ENCODE assay signal across 8 cellular contexts in the genomic region with DNA sequence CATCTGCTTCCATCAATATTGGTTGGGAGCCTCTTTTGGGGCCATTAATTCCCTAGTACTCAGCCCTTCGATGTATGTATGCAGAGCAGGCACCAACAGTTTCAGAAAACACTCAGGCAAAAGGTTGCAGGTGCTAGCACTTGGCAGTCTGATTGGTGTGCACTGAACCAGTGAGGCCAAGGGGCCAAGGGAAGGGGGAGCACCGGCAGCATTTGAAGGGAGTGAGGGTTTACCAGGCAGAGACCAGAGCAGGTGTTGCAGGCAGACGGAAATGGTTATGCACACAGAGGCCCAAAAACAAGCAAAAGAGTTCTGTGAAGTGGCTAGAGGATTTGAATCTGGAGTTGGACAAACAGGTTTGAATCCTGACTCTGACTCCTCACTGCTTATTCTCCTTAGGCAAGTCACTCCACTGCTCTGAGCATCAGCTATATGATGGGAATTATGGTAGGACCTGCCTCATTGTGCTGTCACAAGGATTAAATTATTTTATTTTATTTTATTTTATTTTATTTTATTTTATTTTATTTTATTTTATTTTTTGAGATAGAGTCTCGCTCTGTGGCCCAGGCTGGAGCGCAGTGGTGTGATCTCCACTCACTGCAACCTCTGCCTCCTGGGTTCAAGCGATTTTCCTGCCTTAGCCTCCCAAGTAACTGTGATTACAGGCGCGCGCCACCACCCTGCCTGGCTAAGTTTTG. TPM values are rescaled to one million over a fixed set of nuclear protein-coding genes. Genes with fewer than 3 reads are reported as not detected.
DNase-seq lines count a peak whose midpoint lies in the region; ATAC-seq and TF ChIP-seq lines count a peak whose summit lies in the region.

No MANE protein-coding gene starts in this region.

- no peaks in the 10 kb centered on the region for H3K9me2 ChIP-seq in MM.1S (replicated peaks; ENCODE audit: insufficient read depth, low read length)

- no peaks in the 10 kb centered on the region for H3K9me3 ChIP-seq in MM.1S (replicated peaks; ENCODE audit: insufficient read depth, low read length)

- peaks cover 8 to 10% of the 10 kb centered on the region in 2 donors for H3K27me3 Mint-ChIP-seq in effector memory CD8-positive, alpha-beta T cell

- no peak overlapping the region for H3K9ac ChIP-seq in MM.1S (ENCODE audit: low read length)

- peak; percentile 39 for DNase-seq in MM.1S
- DNase-seq in germinal center (ENCODE audit: low spot score): peak; percentile 86
- no peak for DNase-seq in H7
- DNase-seq in effector memory CD8-positive, alpha-beta T cell: no peak
- DNase-seq in AG08396 (ENCODE audit: low spot score): no peak
- no peak for DNase-seq in ACHN

- H2AFZ ChIP-seq in MM.1S (ENCODE audit: low read length): no peak overlapping the region

- H3K79me2 ChIP-seq in MM.1S (ENCODE audit: low read length): no peaks in the 10 kb centered on the region

- H3K9me3 Mint-ChIP-seq in effector memory CD8-positive, alpha-beta T cell: no peaks in the 10 kb centered on the region

- H3K4me1 Mint-ChIP-seq in effector memory CD8-positive, alpha-beta T cell (ENCODE audit: low read depth in 2 of 2): no peaks in the 10 kb centered on the region

- H3K27me3 ChIP-seq in MM.1S (replicated peaks; ENCODE audit: insufficient read depth, low read length) (no peaks in the 10 kb centered on the region), H7 (ENCODE audit: control insufficient read depth, insufficient read depth, low read length) (no peaks in the 10 kb centered on the region)

- ATAC-seq in GM18867 (IDR thresholded peaks at IDR 0.05; ENCODE audit: unreplicated experiment): peak; percentile 98
- peak; percentile 95 for ATAC-seq in HG02571 (IDR thresholded peaks at IDR 0.05; ENCODE audit: unreplicated experiment)
- ATAC-seq in effector memory CD8-positive, alpha-beta T cell (replicated peaks): no peak

- H3F3A ChIP-seq in MM.1S (ENCODE audit: insufficient read depth, low read length): no peaks in the 10 kb centered on the region

- no peak overlapping the region for H3K4me3 ChIP-seq in MM.1S (ENCODE audit: low read length)
- H3K4me3 ChIP-seq in H7 (ENCODE audit: insufficient read depth, low read depth, low read length): no peak overlapping the region

- H4K20me1 ChIP-seq in MM.1S (ENCODE audit: insufficient read depth, low read length): no peaks in the 10 kb centered on the region

- TF ChIP-seq CTCF in MM.1S (IDR thresholded peaks at IDR 0.05; ENCODE audit: low read length): no peak

- no peaks in the 10 kb centered on the region for H3K36me3 Mint-ChIP-seq in effector memory CD8-positive, alpha-beta T cell (ENCODE audit: insufficient read depth)

- no peak overlapping the region for H3K27ac ChIP-seq in MM.1S (ENCODE audit: low read length)

- no peak overlapping the region for H3K4me3 Mint-ChIP-seq in effector memory CD8-positive, alpha-beta T cell

- no peaks in the 10 kb centered on the region for H3K36me3 ChIP-seq in MM.1S (replicated peaks; ENCODE audit: insufficient read depth, low read length)
- H3K36me3 ChIP-seq in H7 (replicated peaks; ENCODE audit: control insufficient read depth, insufficient read depth, low read length): no peaks in the 10 kb centered on the region

- no peak overlapping the region for H3K4me2 ChIP-seq in MM.1S (ENCODE audit: low read depth, low read length)

- no peaks in the 10 kb centered on the region for H3K4me1 ChIP-seq in MM.1S (ENCODE audit: low read length)

- in situ Hi-C loops in ACHN (cut with HindIII; ENCODE audit: low pct_ligation_motif_present, low pct_unique_long_range_greater_than_20kb, low sequenced_read_pairs): no loop called here

- H3K27ac Mint-ChIP-seq in effector memory CD8-positive, alpha-beta T cell: no peak overlapping the region

RNA-seq across cellular contexts. Expression of a gene that starts 58.1 kb away (rescaled TPM):
- 2.0 and 3.6 TPM in 2 replicates for total RNA-seq in H7 (2014; rRNA removed; shearing (Covaris generic))

Comparison
In these comparisons a context has a peak if more than half of its experiments do, and no peak if none do; other contexts are left out.
1. DNase-seq: peak in MM.1S (single experiment) and germinal center (single experiment); none in H7 (single experiment), effector memory CD8-positive, alpha-beta T cell (0 of 3), AG08396 (single experiment) and ACHN (single experiment).